Comparison of ENCODE assay signal across 8 cellular contexts in the genomic region with DNA sequence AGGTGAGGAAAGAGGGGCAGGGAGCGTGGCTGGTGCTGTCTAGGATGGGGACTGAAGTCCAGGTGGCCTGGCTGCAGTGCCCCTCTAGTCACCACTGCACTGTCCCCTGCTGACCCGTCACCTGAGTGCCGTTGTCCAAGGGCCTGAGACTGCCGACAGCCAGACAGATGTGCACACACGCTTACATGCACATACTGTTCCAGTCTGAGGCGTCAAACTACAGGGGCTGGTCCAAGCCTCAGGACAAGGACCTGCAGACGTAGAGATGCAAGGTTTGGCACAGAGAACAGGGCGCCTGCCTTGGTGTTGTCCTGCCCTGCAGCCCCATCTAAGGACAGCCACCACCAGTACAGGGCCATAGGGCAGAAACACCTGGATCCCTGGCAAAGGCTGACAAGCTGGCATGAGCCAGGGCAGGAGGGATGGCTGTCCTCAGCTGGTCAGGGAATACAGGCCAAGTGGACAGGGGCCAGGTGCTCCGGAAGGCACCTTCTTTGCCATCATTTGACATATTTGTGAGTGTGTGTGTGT. TPM values are rescaled to one million over a fixed set of nuclear protein-coding genes. Genes with fewer than 3 reads are reported as not detected.
A peak's percentile ranks its signal among the peaks of the same experiment; 100 is the strongest.
DNase-seq lines count a peak whose midpoint lies in the region; ATAC-seq lines count a peak whose summit lies in the region.

No MANE protein-coding gene starts in this region.

- H3K4me3 ChIP-seq in mononuclear cell (ENCODE audit: low read length): peak overlapping the region; percentile 44
- H3K4me3 ChIP-seq in aorta (ENCODE audit: low read length in 2 of 2): no peak overlapping the region

- H3K27me3 ChIP-seq in mononuclear cell (ENCODE audit: insufficient read depth, low read length): no peaks in the 10 kb centered on the region
- H3K27me3 ChIP-seq in aorta (ENCODE audit: control insufficient read depth in 1 of 2, insufficient read depth in 2 of 2, low read length in 1 of 2): no peaks in the 10 kb centered on the region

- H3K36me3 Mint-ChIP-seq in stimulated activated naive CD8-positive, alpha-beta T cell treated with anti-CD3 and anti-CD28 coated beads, Interleukin-15, Interleukin-2, amounts not matched to agents 100 ng/mL and 50 ng/mL, for 24 hours (ENCODE audit: low read depth): no peaks in the 10 kb centered on the region

- H3K27ac Mint-ChIP-seq in stimulated activated naive CD8-positive, alpha-beta T cell treated with anti-CD3 and anti-CD28 coated beads, Interleukin-15, Interleukin-2, amounts not matched to agents 100 ng/mL and 50 ng/mL, for 24 hours: peak overlapping the region; percentile 93

- no peaks in the 10 kb centered on the region for H3K36me3 ChIP-seq in aorta (ENCODE audit: control insufficient read depth in 1 of 2, insufficient read depth in 2 of 2, low read length in 1 of 2)

- peak overlapping the region; percentile 97 for H3K27ac ChIP-seq in cingulate gyrus (ENCODE audit: low read depth, low read length)
- H3K27ac ChIP-seq in aorta (ENCODE audit: low read depth in 1 of 2, low read length in 2 of 2): peak overlapping the region; percentile 17 to 56

- H3K27me3 Mint-ChIP-seq in stimulated activated naive CD8-positive, alpha-beta T cell treated with anti-CD3 and anti-CD28 coated beads, Interleukin-15, Interleukin-2, amounts not matched to agents 100 ng/mL and 50 ng/mL, for 24 hours: no peaks in the 10 kb centered on the region

- DNase-seq in stimulated activated naive CD8-positive, alpha-beta T cell treated with anti-CD3 and anti-CD28 coated beads, Interleukin-15, Interleukin-2, amounts not matched to agents 100 U/mL and 50 U/mL, for 24 hours: no peak
- DNase-seq in aorta (no peak), HuH-7.5 (ENCODE audit: low spot score) (no peak)

- H3K9me3 Mint-ChIP-seq in stimulated activated naive CD8-positive, alpha-beta T cell treated with anti-CD3 and anti-CD28 coated beads, Interleukin-15, Interleukin-2, amounts not matched to agents 100 ng/mL and 50 ng/mL, for 24 hours: no peaks in the 10 kb centered on the region

- 62% methylated on average over 9 of the region's 9 CpGs for WGBS in aorta, 2 donors

- no peak for ATAC-seq in stimulated activated naive CD8-positive, alpha-beta T cell treated with anti-CD3 and anti-CD28 coated beads, Interleukin-15, Interleukin-2, amounts not matched to agents 100 U/mL and 50 U/mL, for 24 hours
- ATAC-seq in aorta (ENCODE audit: low FRiP score) (peak; percentile 19), GM18861 (IDR thresholded peaks at IDR 0.05; ENCODE audit: unreplicated experiment) (no peak), GM21367 (IDR thresholded peaks at IDR 0.05; ENCODE audit: unreplicated experiment) (no peak)

- peaks cover 15% of the 10 kb centered on the region for H3K4me1 Mint-ChIP-seq in stimulated activated naive CD8-positive, alpha-beta T cell treated with anti-CD3 and anti-CD28 coated beads, Interleukin-15, Interleukin-2, amounts not matched to agents 100 ng/mL and 50 ng/mL, for 24 hours (ENCODE audit: low read depth)

- H3K4me3 Mint-ChIP-seq in stimulated activated naive CD8-positive, alpha-beta T cell treated with anti-CD3 and anti-CD28 coated beads, Interleukin-15, Interleukin-2, amounts not matched to agents 100 ng/mL and 50 ng/mL, for 24 hours: peak overlapping the region; percentile 88

- H3K4me1 ChIP-seq in mononuclear cell (ENCODE audit: insufficient read depth, low read length) (peaks cover 62% of the 10 kb centered on the region), aorta (ENCODE audit: control insufficient read depth in 1 of 2, insufficient read depth in 2 of 2, low read length in 2 of 2) (no peaks in the 10 kb centered on the region)

- no peaks in the 10 kb centered on the region for H3K9me3 ChIP-seq in mononuclear cell (ENCODE audit: low read depth, low read length)
- no peaks in the 10 kb centered on the region for H3K9me3 ChIP-seq in aorta (ENCODE audit: control insufficient read depth, low read length)

- intact Hi-C loops in aorta (cut with DNase I): loop anchor here (2.0 to 10.0 kb wide), 6 partner anchors 43 to 325 kb away; partner anchors contain the start of gene WDR1 (in 1 of the 2)

RNA-seq across cellular contexts. Expression of gene SLC2A9, which starts 1.7 kb away (rescaled TPM):
- 5.0 TPM for total RNA-seq in mononuclear cell
- 10 to 100 TPM; 11.0 to 16.5 TPM for total RNA-seq in aorta
- 1 to 10 TPM; 2.1 to 8.1 TPM for polyA plus RNA-seq in aorta
